In the genomic region with DNA sequence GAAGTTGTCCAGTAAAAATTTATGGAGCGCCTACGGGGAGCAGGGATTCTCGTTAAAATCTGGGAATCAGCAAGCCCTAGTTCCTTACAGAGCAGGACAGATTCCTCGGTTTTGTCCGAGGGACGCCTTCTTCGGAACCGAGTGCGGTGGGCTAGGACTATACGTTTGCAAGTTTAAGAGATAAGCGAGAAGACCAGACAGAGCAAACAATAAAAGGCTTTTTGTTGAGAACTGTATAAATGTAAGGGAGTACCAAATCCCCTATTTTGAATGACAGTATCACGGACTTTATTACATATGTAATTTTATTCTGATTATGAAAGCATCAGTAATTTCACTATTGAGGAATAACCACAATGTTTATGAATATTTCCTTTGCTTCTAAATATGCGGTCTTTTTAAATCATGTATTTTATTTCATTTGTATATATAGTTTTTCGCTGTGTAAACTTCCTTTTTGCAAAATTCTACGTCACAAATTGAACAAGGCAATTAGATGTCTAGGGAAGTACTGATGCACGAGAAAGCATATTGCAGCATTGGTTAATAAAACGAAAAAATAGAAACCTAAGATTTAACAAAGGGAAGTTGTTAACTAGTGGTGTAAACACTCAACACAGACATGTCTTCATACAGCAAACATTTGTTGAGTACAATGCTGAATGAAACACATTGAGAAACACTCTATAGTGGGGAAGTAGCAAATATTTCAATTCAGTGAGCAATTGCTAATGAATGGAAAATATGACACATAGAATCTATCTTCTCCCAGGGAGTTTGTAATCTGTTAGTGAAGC, we compare ENCODE assay signal across 8 cellular contexts. TPM values are rescaled to one million over a fixed set of nuclear protein-coding genes. Genes with fewer than 3 reads are reported as not detected.
DNase-seq lines count a peak whose midpoint lies in the region; ATAC-seq, FAIRE-seq and TF ChIP-seq lines count a peak whose summit lies in the region.

No MANE protein-coding gene starts in this region.

- H3K4me1 Mint-ChIP-seq in astrocyte (ENCODE audit: low read depth, unreplicated experiment): peaks cover 24% of the 10 kb centered on the region

- peak overlapping the region; percentile 92 for H3K4me2 ChIP-seq in astrocyte (ENCODE audit: low read length)

- H4K20me1 ChIP-seq in astrocyte (ENCODE audit: insufficient read depth, low read length): peaks cover 29% of the 10 kb centered on the region

- FAIRE-seq in astrocyte (lab: Jason Lieb, UNC) (peak; percentile 47), islet of Langerhans (lab: Jason Lieb, UNC) (peak; percentile 90)

- H3K36me3 ChIP-seq in astrocyte (ENCODE audit: insufficient read depth, low read length): no peaks in the 10 kb centered on the region

- peak overlapping the region; percentile 78 for H3K4me3 ChIP-seq in astrocyte (ENCODE audit: insufficient read depth, low read depth, low read length)

- no peaks in the 10 kb centered on the region for H3K9me3 ChIP-seq in astrocyte (ENCODE audit: insufficient read depth, low read depth, low read length)

- H3K27me3 ChIP-seq in astrocyte (ENCODE audit: insufficient read depth, low read length): no peaks in the 10 kb centered on the region

- H3K4me1 ChIP-seq in astrocyte (ENCODE audit: insufficient read depth, low read length): peaks cover 29% of the 10 kb centered on the region

- no peak for TF ChIP-seq CTCF in astrocyte (IDR thresholded peaks at IDR 0.05; ENCODE audit: insufficient read depth, low read depth, low read length)

- DNase-seq in EL (peak; percentile 58), M059J (ENCODE audit: low read depth) (peak; percentile 62), astrocyte (ENCODE audit: low read depth) (peak; percentile 76), stromal cell of bone marrow (ENCODE audit: low read depth) (peak; percentile 51), NCI-H146 (lab: John Stamatoyannopoulos, UW) (no peak), OCI-M2 (lab: John Stamatoyannopoulos, UW; ENCODE audit: unreplicated experiment) (no peak)

- peak overlapping the region; percentile 94 for H3K27ac ChIP-seq in astrocyte (ENCODE audit: low read depth, low read length)

- H3K36me3 Mint-ChIP-seq in astrocyte (ENCODE audit: low read depth, unreplicated experiment): peaks cover 3% of the 10 kb centered on the region

- peaks cover 2% of the 10 kb centered on the region for H3K9me3 Mint-ChIP-seq in astrocyte (ENCODE audit: unreplicated experiment)

- peak overlapping the region; percentile 64 for H2AFZ ChIP-seq in astrocyte (ENCODE audit: low read depth, low read length)

- peak overlapping the region; percentile 97 for H3K27ac Mint-ChIP-seq in astrocyte (ENCODE audit: unreplicated experiment)

- peaks cover 37% of the 10 kb centered on the region for H3K79me2 ChIP-seq in astrocyte (ENCODE audit: insufficient read depth, low read length)

- ATAC-seq in HG03175 (IDR thresholded peaks at IDR 0.05; ENCODE audit: unreplicated experiment): no peak

- peak overlapping the region; percentile 89 for H3K4me3 Mint-ChIP-seq in astrocyte (ENCODE audit: unreplicated experiment)

- no peaks in the 10 kb centered on the region for H3K27me3 Mint-ChIP-seq in astrocyte (ENCODE audit: low read depth, unreplicated experiment)

- H3K9ac ChIP-seq in astrocyte (ENCODE audit: low read length): peak overlapping the region; percentile 96

RNA-seq across cellular contexts. Expression of gene ANKRD10, which starts 1.2 kb away (rescaled TPM):
- total RNA-seq in M059J (2014; rRNA removed; shearing (Covaris generic)): 26.6 and 42.5 TPM in 2 replicates
- 118 and 157 TPM in 2 replicates for total RNA-seq in astrocyte

Comparison
In these comparisons a context has a peak if more than half of its experiments do, and no peak if none do; other contexts are left out.
1. DNase-seq: peak in EL (single experiment), M059J (single experiment), astrocyte (single experiment) and stromal cell of bone marrow (single experiment); none in NCI-H146 (single experiment) and OCI-M2 (single experiment).